Comparison of ENCODE assay signal across 18 cellular contexts in the genomic region with DNA sequence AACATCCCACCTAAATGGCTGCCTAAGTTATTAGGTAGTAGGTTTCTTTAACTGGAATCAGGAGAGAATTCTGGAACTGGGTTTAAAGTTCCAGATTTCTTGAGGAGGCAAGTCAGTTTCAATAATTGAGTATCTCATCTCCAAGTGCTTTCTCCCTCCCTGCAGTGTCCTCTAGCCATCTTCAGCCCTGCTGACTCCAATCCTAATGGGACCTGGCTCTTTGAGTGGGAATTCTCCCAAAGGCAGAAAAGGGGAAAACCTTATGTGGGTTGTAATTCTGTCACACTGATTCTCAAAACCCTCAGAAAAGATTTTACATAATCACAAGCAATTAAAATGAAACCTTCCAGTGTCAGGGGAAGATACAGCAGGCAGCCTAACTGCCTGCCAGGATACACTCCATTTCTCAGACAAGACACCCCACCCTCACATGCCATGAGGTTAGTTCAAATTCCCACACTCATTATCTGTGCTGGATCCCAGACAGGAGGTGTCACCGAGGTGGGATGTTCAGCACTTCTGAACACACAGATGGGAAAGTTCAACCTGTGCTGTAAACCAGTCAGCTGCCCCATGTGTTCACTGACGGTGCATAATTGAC.
DNase-seq lines count a peak whose midpoint lies in the region; TF ChIP-seq lines count a peak whose summit lies in the region.
"Had no signal": no experiment of that assay in that cellular context is flagged by ENCODE, and none has a peak within 500 bp of the region (broad histone marks: within the 10 kb centered on the region; RNA-seq: fewer than 3 reads in every experiment).

No MANE protein-coding gene starts in this region.

- POLR2A ChIA-PET in SK-N-SH (lab: Yijun Ruan, JAX), result no interaction called here

- DNase-seq in DMS 273 (lab: John Stamatoyannopoulos, UW; ENCODE audit: unreplicated experiment), result peak; percentile 50
- no peak for DNase-seq in DMS 273 treated with DMSO at 0.1 percent for 48 hours (lab: John Stamatoyannopoulos, UW)
- no peak for DNase-seq in SK-N-SH
- peak; percentile 93 for DNase-seq in fibroblast of villous mesenchyme (ENCODE audit: low read depth)
- DNase-seq in spleen, result no peak
- no peak for DNase-seq in stimulated activated CD8-positive, alpha-beta memory T cell treated with anti-CD3 and anti-CD28 coated beads, Interleukin-4, amount 100 ng/mL, for 48 hours
- DNase-seq in activated T-cell treated with anti-CD3 and anti-CD28 coated beads, Interleukin-2, amount 50 U/mL, for 48 hours, result no peak
- no peak for DNase-seq in kidney glomerular epithelial cell (lab: John Stamatoyannopoulos, UW)
- DNase-seq: COR-L47, DMS53, GOT3, KG1, NCI-H1092, NCI-H1694, NCI-H446 treated with DMSO at 0.1 percent for 48 hours, NCI-H748 treated with DMSO at 0.1 percent for 48 hours, PC-9 had no signal

- H3K4me3 ChIP-seq in SK-N-SH (ENCODE audit: low read depth in 2 of 2, low read length in 1 of 2) (no peak overlapping the region), fibroblast of villous mesenchyme (ENCODE audit: low read depth, low read length) (no peak overlapping the region), spleen (no peak overlapping the region)
- H3K4me3 ChIP-seq: PC-9 had no signal

- TF ChIP-seq POLR2A in spleen (IDR thresholded peaks at IDR 0.05), result no peak

- H2AFZ ChIP-seq in SK-N-SH (ENCODE audit: low read depth), result no peak overlapping the region
- H2AFZ ChIP-seq: PC-9 had no signal

- 82% methylated on average over 2 of the region's 2 CpGs for WGBS in SK-N-SH (ENCODE audit: low lambda C conversion rate)
- 67 to 95% (median 87%) methylated on average over 2 of the region's 2 CpGs for WGBS in spleen, 5 donors

- no peaks in the 10 kb centered on the region for H4K20me1 ChIP-seq in SK-N-SH (ENCODE audit: insufficient read depth)

- H3K36me3 ChIP-seq in SK-N-SH (replicated peaks in 1 of 2; ENCODE audit: control insufficient read depth in 1 of 2, insufficient read depth in 2 of 2, low read length in 1 of 2), result peaks cover 0 to 4% of the 10 kb centered on the region in 2 experiments
- peaks cover 0 to 4% (median 0%) of the 10 kb centered on the region in 6 donors for H3K36me3 ChIP-seq in spleen

- peak overlapping the region in 1 of 2 experiments; percentile 79; a peak in 2 of 4 replicates for H3K27ac ChIP-seq in SK-N-SH (ENCODE audit: low read depth in 2 of 2, low read length in 1 of 2)
- peak overlapping the region in 5 of 8 donors; percentile 31 to 55 (median 38) for H3K27ac ChIP-seq in spleen
- H3K27ac ChIP-seq: 22Rv1, PC-9 had no signal

- H3K4me1 ChIP-seq in SK-N-SH (ENCODE audit: control insufficient read depth in 1 of 2, insufficient read depth in 2 of 2, low read depth in 1 of 2, low read length in 1 of 2) (peaks cover 0 to 18% of the 10 kb centered on the region in 2 experiments; a peak in 3 of 4 replicates), spleen (peaks cover 0 to 39% (median 4%) of the 10 kb centered on the region in 6 donors)

- H3K27me3 ChIP-seq in SK-N-SH (ENCODE audit: insufficient read depth) (no peaks in the 10 kb centered on the region), spleen (replicated peaks in 1 of 7) (no peaks in the 10 kb centered on the region)

- intact Hi-C loops in spleen (cut with DNase I; ENCODE audit: low total_unique reads), result no loop called here

- no peak; a peak in 1 of 4 replicates for TF ChIP-seq EP300 in SK-N-SH (IDR thresholded peaks at IDR 0.05; ENCODE audit: borderline replicate concordance in 1 of 2, low read depth in 1 of 2, low read length in 1 of 2)

- H3K9me3 ChIP-seq in SK-N-SH, result no peaks in the 10 kb centered on the region
- no peaks in the 10 kb centered on the region for H3K9me3 ChIP-seq in spleen

- H3F3A ChIP-seq in SK-N-SH (replicated peaks; ENCODE audit: insufficient read depth), result peaks cover 6% of the 10 kb centered on the region

- H3K9me2 ChIP-seq in SK-N-SH, result no peaks in the 10 kb centered on the region

- H3K79me2 ChIP-seq in SK-N-SH (ENCODE audit: insufficient read depth), result no peaks in the 10 kb centered on the region; the same call in none of the 2 replicates

- H3K4me2 ChIP-seq in SK-N-SH, result no peak overlapping the region
- H3K4me2 ChIP-seq: PC-9 had no signal

- TF ChIP-seq CTCF in SK-N-SH (IDR thresholded peaks at IDR 0.05), result no peak
- TF ChIP-seq CTCF in fibroblast of villous mesenchyme (IDR thresholded peaks at IDR 0.05; ENCODE audit: insufficient read depth, low read depth, low read length), result no peak
- no peak for TF ChIP-seq CTCF in spleen (IDR thresholded peaks at IDR 0.05 in 8 of 11, conservative IDR thresholded peaks at IDR 0.05 in 3 of 11)

- H3K9ac ChIP-seq in SK-N-SH, result no peak overlapping the region

- TF ChIP-seq RAD21 in SK-N-SH (IDR thresholded peaks at IDR 0.05; ENCODE audit: low read length), result no peak

- CTCF ChIA-PET in SK-N-SH (lab: Yijun Ruan, JAX), result interaction anchor here (1.0 to 1.4 kb wide), 4 partner anchors 53 to 125 kb away, joined by 3 to 5 read pairs (median 4); no protein-coding TSS in a partner anchor

TF ChIP-seq in SK-N-SH, 30 proteins besides CTCF, POLR2A, EP300 and RAD21:
- TF ChIP-seq POLR2AphosphoS5 (IDR thresholded peaks at IDR 0.05; ENCODE audit: low read depth, low read length) (no peak), TCF12 (IDR thresholded peaks at IDR 0.05) (peak; percentile 75), NFIC (IDR thresholded peaks at IDR 0.05; ENCODE audit: borderline replicate concordance) (no peak), TEAD4 (IDR thresholded peaks at IDR 0.05; ENCODE audit: borderline replicate concordance, insufficient read depth) (no peak)
- TF ChIP-seq, protein P1, sequence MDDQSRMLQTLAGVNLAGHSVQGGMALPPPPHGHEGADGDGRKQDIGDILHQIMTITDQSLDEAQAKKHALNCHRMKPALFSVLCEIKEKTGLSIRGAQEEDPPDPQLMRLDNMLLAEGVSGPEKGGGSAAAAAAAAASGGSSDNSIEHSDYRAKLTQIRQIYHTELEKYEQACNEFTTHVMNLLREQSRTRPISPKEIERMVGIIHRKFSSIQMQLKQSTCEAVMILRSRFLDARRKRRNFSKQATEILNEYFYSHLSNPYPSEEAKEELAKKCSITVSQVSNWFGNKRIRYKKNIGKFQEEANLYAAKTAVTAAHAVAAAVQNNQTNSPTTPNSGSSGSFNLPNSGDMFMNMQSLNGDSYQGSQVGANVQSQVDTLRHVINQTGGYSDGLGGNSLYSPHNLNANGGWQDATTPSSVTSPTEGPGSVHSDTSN (IDR thresholded peaks at IDR 0.05), result peak; percentile 59

Comparison
In these comparisons a context has a peak if more than half of its experiments do, and no peak if none do; other contexts are left out.
1. DNase-seq: peak in DMS 273 (single experiment) and fibroblast of villous mesenchyme (single experiment); none in DMS 273 treated with DMSO at 0.1 percent for 48 hours (single experiment), SK-N-SH (single experiment), spleen (single experiment), stimulated activated CD8-positive, alpha-beta memory T cell treated with anti-CD3 and anti-CD28 coated beads, Interleukin-4, amount 100 ng/mL, for 48 hours (single experiment), activated T-cell treated with anti-CD3 and anti-CD28 coated beads, Interleukin-2, amount 50 U/mL, for 48 hours (0 of 2) and kidney glomerular epithelial cell (single experiment).